ENCODE assay signal across 10 cellular contexts in genomic region chr10:92847185-92847864, GRCh38. TPM values are rescaled to one million over a fixed set of nuclear protein-coding genes. Genes with fewer than 3 reads are reported as not detected.
DNase-seq lines count a peak whose midpoint lies in the region; ATAC-seq and TF ChIP-seq lines count a peak whose summit lies in the region.
"Had no signal": no experiment of that assay in that cellular context is flagged by ENCODE, and none has a peak within 500 bp of the region (broad histone marks: within the 10 kb centered on the region; RNA-seq: fewer than 3 reads in every experiment).

No MANE protein-coding gene starts in this region.

- POLR2A ChIA-PET in activated CD8-positive, alpha-beta T cell treated with anti-CD3 and anti-CD28 coated beads for 36 hours (lab: Charles Lee) = interaction anchor here (0.5 to 1.6 kb wide), 3 partner anchors 9 to 273 kb away, joined by 3 to 7 read pairs (median 3); partner anchors contain the start of gene IDE

- H3K4me3 Mint-ChIP-seq in CD14-positive monocyte = peak overlapping the region; percentile 92 to 93
- H3K4me3 Mint-ChIP-seq in activated CD8-positive, alpha-beta T cell treated with anti-CD3 and anti-CD28 coated beads for 36 hours = peak overlapping the region; percentile 77

- no peaks in the 10 kb centered on the region for H3K36me3 ChIP-seq in HUES64 (ENCODE audit: insufficient read depth, low read length)

- no peaks in the 10 kb centered on the region for H3K27me3 Mint-ChIP-seq in CD14-positive monocyte (ENCODE audit: low read depth in 3 of 3)
- H3K27me3 Mint-ChIP-seq in activated CD8-positive, alpha-beta T cell treated with anti-CD3 and anti-CD28 coated beads for 36 hours = no peaks in the 10 kb centered on the region

- intact Hi-C loops in CD14-positive monocyte (cut with micrococcal nuclease) = loop anchor here (5.0 to 10.0 kb wide), 3 partner anchors 90 to 253 kb away; partner anchors contain the start of gene KIF11 (in 1 of the 2)
- intact Hi-C loops in activated CD8-positive, alpha-beta T cell treated with anti-CD3 and anti-CD28 coated beads for 36 hours (cut with micrococcal nuclease) = loop anchor here (5.0 kb wide), 1 partner anchor 35 kb away; no protein-coding TSS in a partner anchor

- ATAC-seq in activated CD8-positive, alpha-beta T cell treated with anti-CD3 and anti-CD28 coated beads for 36 hours = no peak
- no peak for ATAC-seq in GM18502 (IDR thresholded peaks at IDR 0.05; ENCODE audit: poor library complexity, unreplicated experiment)

- H3K27me3 ChIP-seq in HUES64 (ENCODE audit: insufficient read depth, low read length) = peaks cover 49% of the 10 kb centered on the region
- H3K27me3 ChIP-seq: SJSA1 had no signal

- peaks cover 5% of the 10 kb centered on the region; the same call in 1 of the 2 replicates for H3K4me1 ChIP-seq in HUES64 (ENCODE audit: insufficient read depth, low read length)

- peaks cover 0 to 3% of the 10 kb centered on the region in 2 donors for H3K36me3 Mint-ChIP-seq in CD14-positive monocyte
- no peaks in the 10 kb centered on the region for H3K36me3 Mint-ChIP-seq in activated CD8-positive, alpha-beta T cell treated with anti-CD3 and anti-CD28 coated beads for 36 hours (ENCODE audit: low read depth)

- H3K9ac ChIP-seq in HUES64 (ENCODE audit: low read depth, low read length) = no peak overlapping the region

- no peak overlapping the region for H3K27ac ChIP-seq in HUES64 (ENCODE audit: low read depth, low read length)
- H3K27ac ChIP-seq: SJSA1 had no signal

- peaks cover 0 to 1% (median 0%) of the 10 kb centered on the region in 7 donors for H3K9me3 Mint-ChIP-seq in CD14-positive monocyte
- no peaks in the 10 kb centered on the region for H3K9me3 Mint-ChIP-seq in activated CD8-positive, alpha-beta T cell treated with anti-CD3 and anti-CD28 coated beads for 36 hours

- peaks cover 7% of the 10 kb centered on the region for H3K9me3 ChIP-seq in HUES64 (ENCODE audit: insufficient read depth, low read depth, low read length)

- H3K27ac Mint-ChIP-seq in CD14-positive monocyte = peak overlapping the region; percentile 80 to 95 (median 91)
- H3K27ac Mint-ChIP-seq in activated CD8-positive, alpha-beta T cell treated with anti-CD3 and anti-CD28 coated beads for 36 hours = peak overlapping the region; percentile 55

- peak overlapping the region; percentile 89; the same call in 1 of the 2 replicates for H3K4me3 ChIP-seq in HUES64 (ENCODE audit: low read length)

- in situ Hi-C loops in GM13976 (cut with MboI; ENCODE audit: low sequenced_read_pairs, unreplicated experiment) = no loop called here

- DNase-seq in CD14-positive monocyte (ENCODE audit: low spot score) = no peak
- DNase-seq in activated CD8-positive, alpha-beta T cell treated with anti-CD3 and anti-CD28 coated beads for 36 hours = no peak
- peak; percentile 57 for DNase-seq in left kidney (ENCODE audit: low read depth, low spot score)
- DNase-seq in GM13976 (ENCODE audit: low spot score) = no peak
- no peak for DNase-seq in NCI-H2029 treated with DMSO at 0.1 percent for 48 hours (lab: John Stamatoyannopoulos, UW)
- no peak for DNase-seq in NCI-H1092 (lab: John Stamatoyannopoulos, UW)
- DNase-seq: stimulated activated CD4-positive, alpha-beta T cell treated with anti-CD3 and anti-CD28 coated beads, Interleukin-12 subunit alpha, Interleukin-12 subunit beta, amount 100 ng/mL, for 4 hours had no signal

- TF ChIP-seq CTCF in CD14-positive monocyte (IDR thresholded peaks at IDR 0.05) (no peak), GM13976 (IDR thresholded peaks at IDR 0.05; ENCODE audit: borderline replicate concordance, control extremely low read depth, extremely low read depth, insufficient read depth, missing control alignments) (no peak)
- no peak for TF ChIP-seq CTCF in activated CD8-positive, alpha-beta T cell treated with anti-CD3 and anti-CD28 coated beads for 36 hours (IDR thresholded peaks at IDR 0.05)

- CTCF ChIA-PET in activated CD8-positive, alpha-beta T cell treated with anti-CD3 and anti-CD28 coated beads for 36 hours (lab: Charles Lee) = interaction anchor here (0.9 to 3.9 kb wide), 5 partner anchors 9 to 39 kb away, joined by 3 to 42 read pairs (median 6); no protein-coding TSS in a partner anchor

- 81% methylated on average over 4 of the region's 4 CpGs for WGBS in HUES64

- H3K4me1 Mint-ChIP-seq in CD14-positive monocyte = peaks cover 58% of the 10 kb centered on the region
- peaks cover 39% of the 10 kb centered on the region for H3K4me1 Mint-ChIP-seq in activated CD8-positive, alpha-beta T cell treated with anti-CD3 and anti-CD28 coated beads for 36 hours (ENCODE audit: low read depth)

RNA-seq across cellular contexts. Expression of gene EXOC6, which starts 1.0 kb away (rescaled TPM):
- 1 to 10 TPM; 7.5 to 9.6 TPM for polyA plus RNA-seq in CD14-positive monocyte
- polyA plus RNA-seq in HUES64 (2013, experiment 1 of 2) = 7.2 TPM
- polyA plus RNA-seq in HUES64 (2013, experiment 2 of 2) = 7.5 TPM
- total RNA-seq in activated CD8-positive, alpha-beta T cell treated with anti-CD3 and anti-CD28 coated beads for 36 hours = 1 to 10 TPM; 8.8 to 9.5 TPM
